Comparison of ENCODE assay signal across 14 cellular contexts in genomic region chr12:12210416-12210815, GRCh38. TPM values are rescaled to one million over a fixed set of nuclear protein-coding genes. Genes with fewer than 3 reads are reported as not detected.
DNase-seq lines count a peak whose midpoint lies in the region; ATAC-seq and TF ChIP-seq lines count a peak whose summit lies in the region.
"Had no signal": no experiment of that assay in that cellular context is flagged by ENCODE, and none has a peak within 500 bp of the region (broad histone marks: within the 10 kb centered on the region; RNA-seq: fewer than 3 reads in every experiment).

No MANE protein-coding gene starts in this region.

- TF ChIP-seq CTCF in nephron progenitor cell (IDR thresholded peaks at IDR 0.05) = no peak

- ATAC-seq in stimulated activated naive CD8-positive, alpha-beta T cell treated with anti-CD3 and anti-CD28 coated beads, Interleukin-15, amount 100 ng/mL, for 72 hours = peak; percentile 53
- ATAC-seq in stimulated activated naive CD8-positive, alpha-beta T cell treated with anti-CD3 and anti-CD28 coated beads, Interleukin-15, Interleukin-2, amounts not matched to agents 100 U/mL and 50 U/mL, for 24 hours = no peak
- peak; percentile 72 for ATAC-seq in activated T-helper 17 cell treated with anti-CD3 and anti-CD28 coated beads, Interleukin-2, amount 50 U/mL, for 72 hours (replicated peaks)
- ATAC-seq in GM21825 (IDR thresholded peaks at IDR 0.05; ENCODE audit: unreplicated experiment) = no peak
- ATAC-seq: A549 had no signal

- no peak overlapping the region for H3K27ac Mint-ChIP-seq in stimulated activated naive CD8-positive, alpha-beta T cell treated with anti-CD3 and anti-CD28 coated beads, Interleukin-15, amount 100 ng/mL, for 72 hours
- no peak overlapping the region for H3K27ac Mint-ChIP-seq in activated T-helper 17 cell treated with anti-CD3 and anti-CD28 coated beads, Interleukin-2, amount 50 U/mL, for 72 hours
- peak overlapping the region; percentile 5 for H3K27ac Mint-ChIP-seq in nephron progenitor cell
- H3K27ac Mint-ChIP-seq: CD14-positive monocyte; CD8-positive, alpha-beta T cell had no signal

- peaks cover 21% of the 10 kb centered on the region for H3K4me1 Mint-ChIP-seq in stimulated activated naive CD8-positive, alpha-beta T cell treated with anti-CD3 and anti-CD28 coated beads, Interleukin-15, amount 100 ng/mL, for 72 hours
- peaks cover 16% of the 10 kb centered on the region for H3K4me1 Mint-ChIP-seq in activated T-helper 17 cell treated with anti-CD3 and anti-CD28 coated beads, Interleukin-2, amount 50 U/mL, for 72 hours
- peaks cover 18% of the 10 kb centered on the region for H3K4me1 Mint-ChIP-seq in nephron progenitor cell

- H3K36me3 Mint-ChIP-seq in activated T-helper 17 cell treated with anti-CD3 and anti-CD28 coated beads, Interleukin-2, amount 50 U/mL, for 72 hours (ENCODE audit: low read depth) = no peaks in the 10 kb centered on the region
- peaks cover 34% of the 10 kb centered on the region for H3K36me3 Mint-ChIP-seq in nephron progenitor cell (ENCODE audit: low read depth)
- H3K36me3 Mint-ChIP-seq: CD14-positive monocyte; CD8-positive, alpha-beta T cell had no signal

- H3K27me3 Mint-ChIP-seq in stimulated activated naive CD8-positive, alpha-beta T cell treated with anti-CD3 and anti-CD28 coated beads, Interleukin-15, amount 100 ng/mL, for 72 hours = peaks cover 24% of the 10 kb centered on the region
- peaks cover 12% of the 10 kb centered on the region for H3K27me3 Mint-ChIP-seq in activated T-helper 17 cell treated with anti-CD3 and anti-CD28 coated beads, Interleukin-2, amount 50 U/mL, for 72 hours
- H3K27me3 Mint-ChIP-seq in nephron progenitor cell (ENCODE audit: low read depth, poor library complexity) = no peaks in the 10 kb centered on the region

- no peak for DNase-seq in stimulated activated naive CD8-positive, alpha-beta T cell treated with anti-CD3 and anti-CD28 coated beads, Interleukin-15, amount 100 ng/mL, for 72 hours
- no peak for DNase-seq in stimulated activated naive CD8-positive, alpha-beta T cell treated with anti-CD3 and anti-CD28 coated beads, Interleukin-15, Interleukin-2, amounts not matched to agents 100 U/mL and 50 U/mL, for 24 hours
- DNase-seq in nephron progenitor cell (no peak), glomerular visceral epithelial cell (ENCODE audit: extremely low spot score) (no peak)
- DNase-seq in activated T-cell treated with anti-CD3 and anti-CD28 coated beads, Interleukin-2, amount 50 U/mL, for 1 hour = no peak
- DNase-seq: Calu3, DMS79 treated with DMSO at 0.1 percent for 48 hours, GF-D8, GM23248 had no signal

- H3K4me3 Mint-ChIP-seq in stimulated activated naive CD8-positive, alpha-beta T cell treated with anti-CD3 and anti-CD28 coated beads, Interleukin-15, amount 100 ng/mL, for 72 hours = no peak overlapping the region
- H3K4me3 Mint-ChIP-seq in activated T-helper 17 cell treated with anti-CD3 and anti-CD28 coated beads, Interleukin-2, amount 50 U/mL, for 72 hours = peak overlapping the region; percentile 1
- H3K4me3 Mint-ChIP-seq in nephron progenitor cell = no peak overlapping the region
- H3K4me3 Mint-ChIP-seq: CD14-positive monocyte had no signal

- no peaks in the 10 kb centered on the region for H3K9me3 Mint-ChIP-seq in stimulated activated naive CD8-positive, alpha-beta T cell treated with anti-CD3 and anti-CD28 coated beads, Interleukin-15, amount 100 ng/mL, for 72 hours
- no peaks in the 10 kb centered on the region for H3K9me3 Mint-ChIP-seq in activated T-helper 17 cell treated with anti-CD3 and anti-CD28 coated beads, Interleukin-2, amount 50 U/mL, for 72 hours
- H3K9me3 Mint-ChIP-seq in nephron progenitor cell = no peaks in the 10 kb centered on the region
- H3K9me3 Mint-ChIP-seq: CD14-positive monocyte; CD8-positive, alpha-beta T cell had no signal

RNA-seq across cellular contexts. Expression of gene LRP6, which starts 56.4 kb away (rescaled TPM):
- total RNA-seq in activated T-helper 17 cell treated with anti-CD3 and anti-CD28 coated beads, Interleukin-2, amount 50 U/mL, for 72 hours = 1 to 10 TPM in 1 of 2 donors, under 1 TPM in 1; 0.61 to 3.9 TPM

Comparison
In these comparisons a context has a peak if more than half of its experiments do, and no peak if none do; other contexts are left out.
1. ATAC-seq: peak in stimulated activated naive CD8-positive, alpha-beta T cell treated with anti-CD3 and anti-CD28 coated beads, Interleukin-15, amount 100 ng/mL, for 72 hours (single experiment) and activated T-helper 17 cell treated with anti-CD3 and anti-CD28 coated beads, Interleukin-2, amount 50 U/mL, for 72 hours (single experiment); none in stimulated activated naive CD8-positive, alpha-beta T cell treated with anti-CD3 and anti-CD28 coated beads, Interleukin-15, Interleukin-2, amounts not matched to agents 100 U/mL and 50 U/mL, for 24 hours (single experiment) and GM21825 (single experiment).